ENCODE assay signal across 1 cellular context in genomic region chr5:82570-82969, GRCh38.
TF ChIP-seq lines count a peak whose summit lies in the region.

No MANE protein-coding gene starts in this region.

TF ChIP-seq in K562, 482 proteins besides CTCF, POLR2A, EP300 and RAD21:
- TF ChIP-seq KHSRP (IDR thresholded peaks at IDR 0.05): no peak
- TF ChIP-seq E2F4 (CRISPR knock-in tag; IDR thresholded peaks at IDR 0.05; ENCODE audit: low read depth): no peak
- TF ChIP-seq ZFP1 (CRISPR knock-in tag; IDR thresholded peaks at IDR 0.05): no peak
- no peak for TF ChIP-seq NFIX (CRISPR knock-in tag; IDR thresholded peaks at IDR 0.05; ENCODE audit: low read depth)
